17 cellular contexts compared by ENCODE assay signal in the genomic region with DNA sequence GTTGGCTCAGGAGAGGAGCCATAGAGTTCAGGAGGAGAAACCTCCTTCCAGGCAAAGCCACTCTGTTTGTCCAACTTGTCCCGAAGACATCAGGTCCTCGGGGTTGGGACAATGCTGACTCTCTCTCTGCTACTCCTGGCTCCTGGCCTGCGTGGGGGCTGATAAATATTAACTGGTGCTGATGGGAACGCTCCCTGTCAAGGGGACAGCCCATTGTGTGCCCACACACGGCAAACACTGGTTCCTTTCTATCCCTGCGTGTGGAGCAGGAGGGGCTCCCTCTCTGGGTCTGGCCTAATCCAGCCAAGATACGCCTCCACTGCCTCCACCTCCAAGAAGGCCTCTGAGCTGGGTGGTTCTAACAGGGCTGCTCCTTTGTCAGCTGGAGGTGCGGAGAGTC.
A peak's percentile ranks its signal among the peaks of the same experiment; 100 is the strongest.
DNase-seq lines count a peak whose midpoint lies in the region; ATAC-seq and TF ChIP-seq lines count a peak whose summit lies in the region.
"Had no signal": no experiment of that assay in that cellular context is flagged by ENCODE, and none has a peak within 500 bp of the region (broad histone marks: within the 10 kb centered on the region; RNA-seq: fewer than 3 reads in every experiment).

No MANE protein-coding gene starts in this region.

- peaks cover 34% of the 10 kb centered on the region for H3K27me3 Mint-ChIP-seq in stimulated activated naive CD8-positive, alpha-beta T cell treated with anti-CD3 and anti-CD28 coated beads, Interleukin-15, amount 100 ng/mL, for 72 hours

- DNase-seq in Ammon's horn (ENCODE audit: low spot score) = peak; percentile 81
- peak; percentile 53 to 62 for DNase-seq in hippocampal formation (lab: John Stamatoyannopoulos, UW)
- DNase-seq in pons (ENCODE audit: low spot score) = peak; percentile 34
- DNase-seq in coronary artery (ENCODE audit: low spot score) = no peak
- no peak for DNase-seq in NCI-H446 treated with DMSO at 0.1 percent for 48 hours (lab: John Stamatoyannopoulos, UW)
- no peak for DNase-seq in activated CD4-positive, CD25-positive, alpha-beta regulatory T cell treated with anti-CD3 and anti-CD28 coated beads, Interleukin-2, amount 50 U/mL, for 72 hours
- no peak for DNase-seq in stimulated activated naive CD8-positive, alpha-beta T cell treated with anti-CD3 and anti-CD28 coated beads, Interleukin-15, amount 100 ng/mL, for 72 hours
- DNase-seq: DMS 273 treated with DMSO at 0.1 percent for 48 hours, NCI-H1048, NCI-H146, NCI-H2227 treated with DMSO at 0.1 percent for 48 hours, NCI-H524 treated with DMSO at 0.1 percent for 48 hours, Peyer's patch had no signal

- TF ChIP-seq CTCF in coronary artery (IDR thresholded peaks at IDR 0.05) = no peak

- no peaks in the 10 kb centered on the region for H3K9me3 Mint-ChIP-seq in stimulated activated naive CD8-positive, alpha-beta T cell treated with anti-CD3 and anti-CD28 coated beads, Interleukin-15, amount 100 ng/mL, for 72 hours

- peaks cover 16% of the 10 kb centered on the region for H3K4me1 Mint-ChIP-seq in stimulated activated naive CD8-positive, alpha-beta T cell treated with anti-CD3 and anti-CD28 coated beads, Interleukin-15, amount 100 ng/mL, for 72 hours

- no peak overlapping the region for H3K27ac Mint-ChIP-seq in stimulated activated naive CD8-positive, alpha-beta T cell treated with anti-CD3 and anti-CD28 coated beads, Interleukin-15, amount 100 ng/mL, for 72 hours

- H3K4me3 ChIP-seq in coronary artery = no peak overlapping the region
- H3K4me3 ChIP-seq: Peyer's patch had no signal

- peak overlapping the region; percentile 95 for H3K27ac ChIP-seq in angular gyrus (ENCODE audit: low read depth, low read length)
- H3K27ac ChIP-seq in coronary artery = no peak overlapping the region
- H3K27ac ChIP-seq: C4-2B, Peyer's patch had no signal

- H3K4me3 Mint-ChIP-seq in stimulated activated naive CD8-positive, alpha-beta T cell treated with anti-CD3 and anti-CD28 coated beads, Interleukin-15, amount 100 ng/mL, for 72 hours = no peak overlapping the region

- ATAC-seq in stimulated activated naive CD8-positive, alpha-beta T cell treated with anti-CD3 and anti-CD28 coated beads, Interleukin-15, amount 100 ng/mL, for 72 hours = no peak
- ATAC-seq: HepG2, Right ventricle myocardium inferior had no signal

Comparison
In these comparisons a context has a peak if more than half of its experiments do, and no peak if none do; other contexts are left out.
1. DNase-seq: peak in Ammon's horn (single experiment), hippocampal formation (2 of 2) and pons (single experiment); none in coronary artery (single experiment), NCI-H446 treated with DMSO at 0.1 percent for 48 hours (single experiment), activated CD4-positive, CD25-positive, alpha-beta regulatory T cell treated with anti-CD3 and anti-CD28 coated beads, Interleukin-2, amount 50 U/mL, for 72 hours (single experiment) and stimulated activated naive CD8-positive, alpha-beta T cell treated with anti-CD3 and anti-CD28 coated beads, Interleukin-15, amount 100 ng/mL, for 72 hours (0 of 2).